ENCODE assay signal across 9 cellular contexts in genomic region chr5:152142845-152143469, GRCh38.
DNase-seq lines count a peak whose midpoint lies in the region; ATAC-seq, FAIRE-seq and TF ChIP-seq lines count a peak whose summit lies in the region.
"Had no signal": no experiment of that assay in that cellular context is flagged by ENCODE, and none has a peak within 500 bp of the region (broad histone marks: within the 10 kb centered on the region; RNA-seq: fewer than 3 reads in every experiment).

No MANE protein-coding gene starts in this region.

- CTCF ChIA-PET in CD8-positive, alpha-beta memory T cell (lab: Charles Lee) = interaction anchor here (0.8 to 9.2 kb wide), 23 partner anchors 15 to 484 kb away, joined by 3 to 147 read pairs (median 4); no protein-coding TSS in a partner anchor

- no peaks in the 10 kb centered on the region for H3K79me2 ChIP-seq in osteoblast (ENCODE audit: insufficient read depth, low read length)

- no peaks in the 10 kb centered on the region for H3K36me3 Mint-ChIP-seq in CD8-positive, alpha-beta memory T cell

- peak; percentile 92 for ATAC-seq in GM19438 (IDR thresholded peaks at IDR 0.05; ENCODE audit: low read depth, unreplicated experiment)

- no peaks in the 10 kb centered on the region for H3K4me1 Mint-ChIP-seq in CD8-positive, alpha-beta memory T cell

- H3K27ac Mint-ChIP-seq in CD8-positive, alpha-beta memory T cell = peak overlapping the region in 1 of 8 donors; percentile 39
- H3K27ac Mint-ChIP-seq: T-helper 1 cell treated with Interleukin-12 subunit alpha and Interleukin-12 subunit beta and Interleukin-4 antibody, amounts not matched to agents 30 μg/mL and 1 μg/mL, for 36 hours had no signal

- no peak for FAIRE-seq in RCC 7860 (lab: Jason Lieb, UNC)

- peak; percentile 30 to 65 (median 43) for DNase-seq in CD8-positive, alpha-beta memory T cell
- peak; percentile 10 to 42 for DNase-seq in HL-60 (ENCODE audit: low read depth in 1 of 2, low spot score in 1 of 2)
- peak; percentile 29 for DNase-seq in RCC 7860 (ENCODE audit: low spot score)
- DNase-seq in activated T-helper 1 cell treated with Interleukin-2 at 50 U/mL for 16 hours (ENCODE audit: low read depth) = peak; percentile 26
- DNase-seq in fibroblast of the conjunctiva (ENCODE audit: low read depth) = peak; percentile 43
- no peak for DNase-seq in osteoblast (ENCODE audit: insufficient read length, low spot score, missing footprints)
- peak; percentile 35 for DNase-seq in transverse colon

- no peak for TF ChIP-seq POLR2A in transverse colon (IDR thresholded peaks at IDR 0.05)

- H3K27me3 Mint-ChIP-seq in CD8-positive, alpha-beta memory T cell = peaks cover 0 to 4% of the 10 kb centered on the region in 2 donors

- WGBS in transverse colon (ENCODE audit: low coverage in 1 of 2), 2 donors = 14 to 29% methylated on average over 3 of the region's 3 CpGs

- H3K4me3 Mint-ChIP-seq in CD8-positive, alpha-beta memory T cell = no peak overlapping the region
- H3K4me3 Mint-ChIP-seq: T-helper 1 cell treated with Interleukin-12 subunit alpha and Interleukin-12 subunit beta and Interleukin-4 antibody, amounts not matched to agents 30 μg/mL and 1 μg/mL, for 36 hours had no signal

- no peak overlapping the region for H3K27ac ChIP-seq in CD8-positive, alpha-beta memory T cell (ENCODE audit: low read depth, low read length)
- no peak overlapping the region for H3K27ac ChIP-seq in HL-60 (replicated peaks)
- no peak overlapping the region for H3K27ac ChIP-seq in osteoblast (ENCODE audit: low read depth, low read length)
- H3K27ac ChIP-seq in transverse colon = no peak overlapping the region

- intact Hi-C loops in transverse colon (cut with DNase I; ENCODE audit: low total_unique reads) = loop anchor here (10.0 kb wide), 1 partner anchor 318 kb away; no protein-coding TSS in a partner anchor

- TF ChIP-seq EP300 in transverse colon (IDR thresholded peaks at IDR 0.05; ENCODE audit: low read depth) = no peak

- H2AFZ ChIP-seq in osteoblast (ENCODE audit: low read length) = no peak overlapping the region

- H3K27me3 ChIP-seq in CD8-positive, alpha-beta memory T cell (ENCODE audit: insufficient read depth, low read length, poor library complexity, severe bottlenecking) = no peaks in the 10 kb centered on the region
- peaks cover 7% of the 10 kb centered on the region for H3K27me3 ChIP-seq in HL-60 (ENCODE audit: insufficient read depth, poor library complexity, severe bottlenecking)
- H3K27me3 ChIP-seq in osteoblast (ENCODE audit: insufficient read depth, low read length) = no peaks in the 10 kb centered on the region
- no peaks in the 10 kb centered on the region for H3K27me3 ChIP-seq in transverse colon

- no peaks in the 10 kb centered on the region for H4K20me1 ChIP-seq in osteoblast (ENCODE audit: insufficient read depth, low read length)

- no peak overlapping the region for H3K4me2 ChIP-seq in osteoblast (ENCODE audit: insufficient read depth, low read length)

- POLR2A ChIA-PET in CD8-positive, alpha-beta memory T cell (lab: Charles Lee) = no interaction called here

- H3K4me3 ChIP-seq in CD8-positive, alpha-beta memory T cell (ENCODE audit: low read length) = no peak overlapping the region
- no peak overlapping the region for H3K4me3 ChIP-seq in HL-60 (replicated peaks; ENCODE audit: insufficient read depth, low read length)
- no peak overlapping the region for H3K4me3 ChIP-seq in osteoblast (ENCODE audit: insufficient read depth, low read length)
- H3K4me3 ChIP-seq in transverse colon = no peak overlapping the region

- no peaks in the 10 kb centered on the region for H3K4me1 ChIP-seq in CD8-positive, alpha-beta memory T cell (ENCODE audit: insufficient read depth, low read length)
- H3K4me1 ChIP-seq in osteoblast (ENCODE audit: insufficient read depth, low read length) = no peaks in the 10 kb centered on the region
- no peaks in the 10 kb centered on the region for H3K4me1 ChIP-seq in transverse colon

- in situ Hi-C loops in transverse colon (cut with MboI; ENCODE audit: low pct_ligation_motif_present in 1 of 4, low pct_unique_long_range_greater_than_20kb in 1 of 4, low sequenced_read_pairs in 3 of 4) = loop anchor here (5.0 to 25.0 kb wide), 3 partner anchors 306 to 318 kb away; no protein-coding TSS in a partner anchor

- TF ChIP-seq CTCF in HL-60 (IDR thresholded peaks at IDR 0.05; ENCODE audit: insufficient read depth, low read length) (peak; percentile 95), osteoblast (IDR thresholded peaks at IDR 0.05; ENCODE audit: extremely low read depth, low read depth, low read length) (peak; percentile 93), transverse colon (IDR thresholded peaks at IDR 0.05) (peak; percentile 66 to 83 (median 74))

- H3K9me3 ChIP-seq in CD8-positive, alpha-beta memory T cell (ENCODE audit: low read length) = no peaks in the 10 kb centered on the region
- H3K9me3 ChIP-seq in osteoblast (ENCODE audit: low read depth, low read length) (no peaks in the 10 kb centered on the region), transverse colon (no peaks in the 10 kb centered on the region)

- no peaks in the 10 kb centered on the region for H3K36me3 ChIP-seq in CD8-positive, alpha-beta memory T cell (ENCODE audit: insufficient read depth, low read length)
- no peaks in the 10 kb centered on the region for H3K36me3 ChIP-seq in osteoblast (ENCODE audit: insufficient read depth, low read length)
- H3K36me3 ChIP-seq in transverse colon = no peaks in the 10 kb centered on the region

- no peaks in the 10 kb centered on the region for H3K9me3 Mint-ChIP-seq in CD8-positive, alpha-beta memory T cell
- H3K9me3 Mint-ChIP-seq: T-helper 1 cell treated with Interleukin-12 subunit alpha and Interleukin-12 subunit beta and Interleukin-4 antibody, amounts not matched to agents 30 μg/mL and 1 μg/mL, for 36 hours had no signal
